20 cellular contexts compared by ENCODE assay signal in genomic region chrX:86322913-86323312, GRCh38.
"Had no signal": no experiment of that assay in that cellular context is flagged by ENCODE, and none has a peak within 500 bp of the region (broad histone marks: within the 10 kb centered on the region; RNA-seq: fewer than 3 reads in every experiment).

No MANE protein-coding gene starts in this region.

- H3K27me3 Mint-ChIP-seq: activated CD4-positive, alpha-beta memory T cell treated with anti-CD3 and anti-CD28 coated beads, Interleukin-2, amount 10 ng/mL, durations not matched to agents 7 days and 5 days; activated CD8-positive, alpha-beta memory T cell treated with anti-CD3 and anti-CD28 coated beads, Interleukin-2, amount 10 ng/mL, durations not matched to agents 7 days and 5 days; naive thymus-derived CD8-positive, alpha-beta T cell; stimulated activated naive CD8-positive, alpha-beta T cell treated with anti-CD3 and anti-CD28 coated beads, Interleukin-15, Interleukin-2, amounts not matched to agents 100 ng/mL and 50 ng/mL, for 24 hours had no signal

- H2AFZ ChIP-seq: hepatocyte had no signal

- ATAC-seq: activated CD8-positive, alpha-beta memory T cell treated with anti-CD3 and anti-CD28 coated beads, Interleukin-2, amount 10 ng/mL, durations not matched to agents 7 days and 5 days; body of pancreas; foreskin keratinocyte; lower lobe of right lung; naive thymus-derived CD8-positive, alpha-beta T cell; psoas muscle; right cardiac atrium had no signal

- H3K79me2 ChIP-seq: hepatocyte had no signal

- H3K27me3 ChIP-seq: body of pancreas, foreskin keratinocyte, hepatocyte, suprapubic skin, transverse colon had no signal

- H3K36me3 ChIP-seq: lower lobe of right lung, suprapubic skin, transverse colon had no signal

- H3K4me2 ChIP-seq: hepatocyte had no signal

- DNase-seq: activated CD4-positive, alpha-beta memory T cell treated with anti-CD3 and anti-CD28 coated beads, Interleukin-2, amount 10 ng/mL, durations not matched to agents 7 days and 5 days; activated CD4-positive, alpha-beta T cell treated with anti-CD3 and anti-CD28 coated beads for 48 hours; activated CD4-positive, CD25-positive, alpha-beta regulatory T cell; activated CD8-positive, alpha-beta memory T cell treated with anti-CD3 and anti-CD28 coated beads, Interleukin-2, amount 10 ng/mL, durations not matched to agents 7 days and 5 days; body of pancreas; caudate nucleus; dorsolateral prefrontal cortex; foreskin keratinocyte; lower lobe of right lung; naive thymus-derived CD8-positive, alpha-beta T cell; psoas muscle; right cardiac atrium; small intestine; stimulated activated CD4-positive, alpha-beta T cell treated with anti-CD3 and anti-CD28 coated beads, Interleukin-15, amount 100 ng/mL, for 24 hours; stimulated activated CD4-positive, alpha-beta T cell treated with anti-CD3 and anti-CD28 coated beads, Interleukin-2, amount 100 ng/mL, for 48 hours; transverse colon had no signal

- H3K4me3 ChIP-seq: body of pancreas, dorsolateral prefrontal cortex, hepatocyte, lower lobe of right lung, psoas muscle, suprapubic skin, transverse colon had no signal

- H3K36me3 Mint-ChIP-seq: activated CD8-positive, alpha-beta memory T cell treated with anti-CD3 and anti-CD28 coated beads, Interleukin-2, amount 10 ng/mL, durations not matched to agents 7 days and 5 days had no signal

- H3K4me1 ChIP-seq: body of pancreas, foreskin keratinocyte, lower lobe of right lung, psoas muscle, suprapubic skin, transverse colon had no signal

- H3K27ac Mint-ChIP-seq: activated CD4-positive, alpha-beta memory T cell treated with anti-CD3 and anti-CD28 coated beads, Interleukin-2, amount 10 ng/mL, durations not matched to agents 7 days and 5 days; activated CD8-positive, alpha-beta memory T cell treated with anti-CD3 and anti-CD28 coated beads, Interleukin-2, amount 10 ng/mL, durations not matched to agents 7 days and 5 days; stimulated activated naive CD8-positive, alpha-beta T cell treated with anti-CD3 and anti-CD28 coated beads, Interleukin-15, Interleukin-2, amounts not matched to agents 100 ng/mL and 50 ng/mL, for 24 hours had no signal

- H3K4me3 Mint-ChIP-seq: activated CD4-positive, alpha-beta memory T cell treated with anti-CD3 and anti-CD28 coated beads, Interleukin-2, amount 10 ng/mL, durations not matched to agents 7 days and 5 days; activated CD8-positive, alpha-beta memory T cell treated with anti-CD3 and anti-CD28 coated beads, Interleukin-2, amount 10 ng/mL, durations not matched to agents 7 days and 5 days; naive thymus-derived CD8-positive, alpha-beta T cell; stimulated activated naive CD8-positive, alpha-beta T cell treated with anti-CD3 and anti-CD28 coated beads, Interleukin-15, Interleukin-2, amounts not matched to agents 100 ng/mL and 50 ng/mL, for 24 hours had no signal

- H3K27ac ChIP-seq: body of pancreas, dorsolateral prefrontal cortex, epithelial cell of prostate, foreskin keratinocyte, hepatocyte, lower lobe of right lung, psoas muscle, suprapubic skin, transverse colon had no signal

- H3K9me3 ChIP-seq: body of pancreas, lower lobe of right lung, suprapubic skin, transverse colon had no signal

- FAIRE-seq: small intestine had no signal

- H3K4me1 Mint-ChIP-seq: activated CD4-positive, alpha-beta memory T cell treated with anti-CD3 and anti-CD28 coated beads, Interleukin-2, amount 10 ng/mL, durations not matched to agents 7 days and 5 days; activated CD8-positive, alpha-beta memory T cell treated with anti-CD3 and anti-CD28 coated beads, Interleukin-2, amount 10 ng/mL, durations not matched to agents 7 days and 5 days; naive thymus-derived CD8-positive, alpha-beta T cell had no signal

- H3K9me3 Mint-ChIP-seq: stimulated activated naive CD8-positive, alpha-beta T cell treated with anti-CD3 and anti-CD28 coated beads, Interleukin-15, Interleukin-2, amounts not matched to agents 100 ng/mL and 50 ng/mL, for 24 hours had no signal
